Comparison of ENCODE assay signal across 18 cellular contexts in the genomic region with DNA sequence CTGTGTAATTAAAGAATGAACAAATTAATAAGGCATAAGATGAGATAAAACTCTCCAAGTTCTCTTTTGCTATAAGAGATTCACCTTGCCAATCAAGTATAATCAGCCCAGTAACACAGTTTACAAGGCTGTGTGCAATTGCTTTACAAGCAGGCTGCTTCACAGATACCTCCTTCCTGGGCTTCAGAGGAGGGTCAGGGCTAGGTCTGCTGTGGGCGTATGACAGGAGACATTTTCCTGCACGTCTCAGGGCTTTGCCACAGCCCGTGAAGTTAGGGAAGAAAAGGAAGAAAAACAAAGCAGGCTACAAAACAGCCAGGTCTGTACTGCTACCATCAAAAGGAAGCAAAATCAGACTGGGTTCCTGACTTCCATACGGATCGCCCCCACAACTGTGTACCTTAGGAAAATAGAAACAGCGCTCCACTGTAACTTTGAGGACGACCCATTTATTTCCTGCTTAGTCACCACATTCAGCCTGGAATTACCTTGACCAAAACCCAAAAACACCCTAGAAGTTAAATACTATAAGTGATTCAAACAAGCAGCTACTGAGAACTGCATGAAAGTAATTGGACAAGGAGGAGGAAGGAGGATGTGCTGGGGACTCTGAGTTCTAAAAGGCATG. TPM values are rescaled to one million over a fixed set of nuclear protein-coding genes. Genes with fewer than 3 reads are reported as not detected.
DNase-seq lines count a peak whose midpoint lies in the region; ATAC-seq and TF ChIP-seq lines count a peak whose summit lies in the region.
"Had no signal": no experiment of that assay in that cellular context is flagged by ENCODE, and none has a peak within 500 bp of the region (broad histone marks: within the 10 kb centered on the region; RNA-seq: fewer than 3 reads in every experiment).

No MANE protein-coding gene starts in this region.

- H3K9me2 ChIP-seq in GM23338 (ENCODE audit: insufficient read depth) = no peaks in the 10 kb centered on the region

- no peaks in the 10 kb centered on the region for H3K9me3 ChIP-seq in RWPE2 (ENCODE audit: severe bottlenecking)
- H3K9me3 ChIP-seq in esophagus (ENCODE audit: control insufficient read depth in 2 of 2, insufficient read depth in 1 of 2, low read depth in 1 of 2, low read length in 1 of 2) = no peaks in the 10 kb centered on the region
- H3K9me3 ChIP-seq in neural progenitor cell (ENCODE audit: low read depth) = no peaks in the 10 kb centered on the region
- H3K9me3 ChIP-seq: right atrium auricular region, thyroid gland had no signal

- H3K27ac ChIP-seq in GM23338 (ENCODE audit: low read depth) (no peak overlapping the region), RWPE2 (ENCODE audit: poor library complexity, severe bottlenecking) (peak overlapping the region; percentile 68), esophagus (ENCODE audit: low read depth in 2 of 2, low read length in 1 of 2) (peak overlapping the region; percentile 80 to 83), neural progenitor cell (no peak overlapping the region), caudate nucleus (ENCODE audit: low read depth, low read length) (no peak overlapping the region)
- H3K27ac ChIP-seq: right atrium auricular region had no signal

- DNase-seq in GM23338 (ENCODE audit: low spot score) (no peak), RWPE2 (ENCODE audit: low spot score) (no peak), neural progenitor cell (ENCODE audit: low spot score) (no peak), caudate nucleus (lab: John Stamatoyannopoulos, UW) (no peak)
- DNase-seq in activated CD8-positive, alpha-beta T cell treated with anti-CD3 and anti-CD28 coated beads for 36 hours = no peak
- DNase-seq: activated CD4-positive, alpha-beta T cell treated with anti-CD3 and anti-CD28 coated beads, Interleukin-2, amount 10 ng/mL, durations not matched to agents 24 days and 14 days; activated T-cell treated with anti-CD3 and anti-CD28 coated beads for 4 hours; DMS53; glutamatergic neuron; naive thymus-derived CD4-positive, alpha-beta T cell; SIG-M5; thyroid gland had no signal

- TF ChIP-seq CTCF in GM23338 (conservative IDR thresholded peaks at IDR 0.05; ENCODE audit: low read depth in 2 of 2) (no peak), RWPE2 (IDR thresholded peaks at IDR 0.05; ENCODE audit: poor library complexity, severe bottlenecking) (no peak), neural progenitor cell (IDR thresholded peaks at IDR 0.05) (no peak)
- TF ChIP-seq CTCF in activated CD8-positive, alpha-beta T cell treated with anti-CD3 and anti-CD28 coated beads for 36 hours (IDR thresholded peaks at IDR 0.05) = no peak

- 0 out of 2 replicates have a peak overlapping the region, but pooled peaks have one; percentile 56 for H3K27ac Mint-ChIP-seq in GM23338
- no peak overlapping the region for H3K27ac Mint-ChIP-seq in neural progenitor cell
- no peak overlapping the region for H3K27ac Mint-ChIP-seq in activated CD8-positive, alpha-beta T cell treated with anti-CD3 and anti-CD28 coated beads for 36 hours
- H3K27ac Mint-ChIP-seq: activated CD4-positive, alpha-beta T cell treated with anti-CD3 and anti-CD28 coated beads, Interleukin-2, amount 10 ng/mL, durations not matched to agents 24 days and 14 days; activated naive CD8-positive, alpha-beta T cell; naive thymus-derived CD4-positive, alpha-beta T cell had no signal

- 56 to 60% methylated on average over 7 of the region's 7 CpGs for WGBS in esophagus, 2 donors

- CTCF ChIA-PET in activated CD8-positive, alpha-beta T cell treated with anti-CD3 and anti-CD28 coated beads for 36 hours (lab: Charles Lee) = no interaction called here

- no peak overlapping the region for H3K9ac ChIP-seq in neural progenitor cell

- H3F3A ChIP-seq in GM23338 (replicated peaks; ENCODE audit: low read depth) (no peaks in the 10 kb centered on the region), neural progenitor cell (ENCODE audit: low read depth) (no peaks in the 10 kb centered on the region)

- POLR2A ChIA-PET in activated CD8-positive, alpha-beta T cell treated with anti-CD3 and anti-CD28 coated beads for 36 hours (lab: Charles Lee) = no interaction called here

- H3K4me2 ChIP-seq in GM23338 (peak overlapping the region; percentile 71; the same call in 1 of the 2 replicates), neural progenitor cell (peak overlapping the region; percentile 25)

- peaks cover 83% of the 10 kb centered on the region for H3K4me1 Mint-ChIP-seq in GM23338
- H3K4me1 Mint-ChIP-seq in neural progenitor cell = peaks cover 84% of the 10 kb centered on the region
- H3K4me1 Mint-ChIP-seq in activated CD8-positive, alpha-beta T cell treated with anti-CD3 and anti-CD28 coated beads for 36 hours (ENCODE audit: low read depth) = no peaks in the 10 kb centered on the region
- H3K4me1 Mint-ChIP-seq: activated CD4-positive, alpha-beta T cell treated with anti-CD3 and anti-CD28 coated beads, Interleukin-2, amount 10 ng/mL, durations not matched to agents 24 days and 14 days; central memory CD8-positive, alpha-beta T cell; naive thymus-derived CD4-positive, alpha-beta T cell had no signal

- H3K9me3 Mint-ChIP-seq in GM23338 = no peaks in the 10 kb centered on the region
- peaks cover 7% of the 10 kb centered on the region for H3K9me3 Mint-ChIP-seq in neural progenitor cell
- H3K9me3 Mint-ChIP-seq in activated CD8-positive, alpha-beta T cell treated with anti-CD3 and anti-CD28 coated beads for 36 hours = no peaks in the 10 kb centered on the region
- H3K9me3 Mint-ChIP-seq: activated CD4-positive, alpha-beta T cell treated with anti-CD3 and anti-CD28 coated beads, Interleukin-2, amount 10 ng/mL, durations not matched to agents 24 days and 14 days; central memory CD8-positive, alpha-beta T cell had no signal

- ATAC-seq in GM23338 (peak; percentile 17; the same call in 2 of the 3 replicates), RWPE2 (ENCODE audit: low read depth) (peak; percentile 42), HG02759 (IDR thresholded peaks at IDR 0.05; ENCODE audit: unreplicated experiment) (no peak), GM18868 (IDR thresholded peaks at IDR 0.05; ENCODE audit: unreplicated experiment) (no peak)
- ATAC-seq in activated CD8-positive, alpha-beta T cell treated with anti-CD3 and anti-CD28 coated beads for 36 hours = no peak
- ATAC-seq: naive thymus-derived CD4-positive, alpha-beta T cell had no signal

- H3K27me3 Mint-ChIP-seq in GM23338 (ENCODE audit: insufficient read depth, low read depth, poor library complexity) = no peaks in the 10 kb centered on the region
- no peaks in the 10 kb centered on the region for H3K27me3 Mint-ChIP-seq in neural progenitor cell (ENCODE audit: insufficient read depth, low read depth)
- peaks cover 32% of the 10 kb centered on the region for H3K27me3 Mint-ChIP-seq in activated CD8-positive, alpha-beta T cell treated with anti-CD3 and anti-CD28 coated beads for 36 hours

- H3K27me3 ChIP-seq in GM23338 (ENCODE audit: insufficient read depth) = 0 out of 2 replicates have a peak, but pooled peaks cover 4% of the 10 kb centered on the region
- no peaks in the 10 kb centered on the region for H3K27me3 ChIP-seq in RWPE2 (ENCODE audit: insufficient read depth, poor library complexity, severe bottlenecking)
- H3K27me3 ChIP-seq in esophagus (ENCODE audit: control insufficient read depth in 1 of 2, insufficient read depth in 2 of 2, low read length in 2 of 2) = no peaks in the 10 kb centered on the region
- no peaks in the 10 kb centered on the region for H3K27me3 ChIP-seq in neural progenitor cell
- H3K27me3 ChIP-seq: right atrium auricular region, thyroid gland had no signal

- H3K4me1 ChIP-seq in GM23338 (ENCODE audit: insufficient read depth) = peaks cover 74% of the 10 kb centered on the region
- H3K4me1 ChIP-seq in RWPE2 (ENCODE audit: insufficient read depth, poor library complexity, severe bottlenecking) = peaks cover 56% of the 10 kb centered on the region
- H3K4me1 ChIP-seq in esophagus (ENCODE audit: control insufficient read depth in 2 of 2, insufficient read depth in 2 of 2, low read length in 1 of 2) = peaks cover 5 to 16% of the 10 kb centered on the region in 2 donors
- peaks cover 81% of the 10 kb centered on the region for H3K4me1 ChIP-seq in neural progenitor cell
- H3K4me1 ChIP-seq: right atrium auricular region had no signal

- intact Hi-C loops in activated CD8-positive, alpha-beta T cell treated with anti-CD3 and anti-CD28 coated beads for 36 hours (cut with micrococcal nuclease) = no loop called here

- H2AFZ ChIP-seq in GM23338 = no peak overlapping the region
- no peak overlapping the region for H2AFZ ChIP-seq in neural progenitor cell (replicated peaks)

- no peak overlapping the region for H3K4me3 Mint-ChIP-seq in GM23338
- H3K4me3 Mint-ChIP-seq in neural progenitor cell = peak overlapping the region; percentile 10
- H3K4me3 Mint-ChIP-seq in activated CD8-positive, alpha-beta T cell treated with anti-CD3 and anti-CD28 coated beads for 36 hours = no peak overlapping the region
- H3K4me3 Mint-ChIP-seq: activated CD4-positive, alpha-beta T cell treated with anti-CD3 and anti-CD28 coated beads, Interleukin-2, amount 10 ng/mL, durations not matched to agents 24 days and 14 days; activated naive CD8-positive, alpha-beta T cell; central memory CD8-positive, alpha-beta T cell; naive thymus-derived CD4-positive, alpha-beta T cell had no signal

- peaks cover 14% of the 10 kb centered on the region for H4K20me1 ChIP-seq in GM23338 (replicated peaks; ENCODE audit: insufficient read depth)
- H4K20me1 ChIP-seq in neural progenitor cell (ENCODE audit: low read depth) = peaks cover 100% of the 10 kb centered on the region

- H3K4me3 ChIP-seq in GM23338 (no peak overlapping the region), RWPE2 (ENCODE audit: severe bottlenecking) (no peak overlapping the region), esophagus (ENCODE audit: low read depth in 1 of 2, low read length in 2 of 2) (peak overlapping the region in 1 of 2 donors; percentile 19), neural progenitor cell (no peak overlapping the region)
- H3K4me3 ChIP-seq: right atrium auricular region, thyroid gland had no signal

- H3K36me3 ChIP-seq in GM23338 (ENCODE audit: insufficient read depth) (no peaks in the 10 kb centered on the region), RWPE2 (ENCODE audit: low read depth) (peaks cover 53% of the 10 kb centered on the region), esophagus (ENCODE audit: control insufficient read depth in 2 of 2, insufficient read depth in 2 of 2, low read length in 1 of 2) (no peaks in the 10 kb centered on the region), neural progenitor cell (peaks cover 3% of the 10 kb centered on the region)
- H3K36me3 ChIP-seq: right atrium auricular region, thyroid gland had no signal

- H3K36me3 Mint-ChIP-seq in GM23338 (ENCODE audit: low read depth) = no peaks in the 10 kb centered on the region
- H3K36me3 Mint-ChIP-seq in neural progenitor cell = peaks cover 51% of the 10 kb centered on the region
- H3K36me3 Mint-ChIP-seq in activated CD8-positive, alpha-beta T cell treated with anti-CD3 and anti-CD28 coated beads for 36 hours (ENCODE audit: low read depth) = no peaks in the 10 kb centered on the region
- H3K36me3 Mint-ChIP-seq: activated naive CD8-positive, alpha-beta T cell; naive thymus-derived CD4-positive, alpha-beta T cell had no signal

- H3K79me2 ChIP-seq in GM23338 (replicated peaks; ENCODE audit: insufficient read depth) (peaks cover 91% of the 10 kb centered on the region), neural progenitor cell (ENCODE audit: low read depth) (peaks cover 100% of the 10 kb centered on the region)

RNA-seq across cellular contexts. Expression of gene EFNB2, which starts 12.4 kb away (rescaled TPM):
- 8.3 and 10.9 TPM in 2 replicates for total RNA-seq in GM23338 (2014; rRNA removed; shearing (Covaris generic))
- polyA plus RNA-seq in GM23338 (2016; fragmentation: Nextera tagmentation; extraction: Ambion mirVana) = 5.5 and 5.7 TPM in 2 replicates
- polyA plus RNA-seq in esophagus = 1 to 10 TPM; 8.0 to 8.4 TPM
- 88.7 and 101 TPM in 2 replicates for total RNA-seq in neural progenitor cell (ENCODE audit: low replicate concordance)
- total RNA-seq in activated CD8-positive, alpha-beta T cell treated with anti-CD3 and anti-CD28 coated beads for 36 hours = under 1 TPM; 0.11 to 0.20 TPM

RNA-seq across cellular contexts. Expression of gene ARGLU1, which starts 44.9 kb away (rescaled TPM):
- total RNA-seq in GM23338 (2014; rRNA removed; shearing (Covaris generic)) = 92.2 and 108 TPM in 2 replicates
- polyA plus RNA-seq in GM23338 (2016; fragmentation: Nextera tagmentation; extraction: Ambion mirVana) = 159 and 166 TPM in 2 replicates
- polyA plus RNA-seq in esophagus = 10 to 100 TPM; 51.0 to 84.5 TPM
- total RNA-seq in neural progenitor cell (ENCODE audit: low replicate concordance) = 371 and 467 TPM in 2 replicates
- total RNA-seq in activated CD8-positive, alpha-beta T cell treated with anti-CD3 and anti-CD28 coated beads for 36 hours = 10 to 100 TPM; 89.2 to 91.8 TPM

Comparison
In these comparisons a context has a peak if more than half of its experiments do, and no peak if none do; other contexts are left out.
1. ATAC-seq: peak in GM23338 (single experiment) and RWPE2 (single experiment); none in HG02759 (single experiment), GM18868 (single experiment) and activated CD8-positive, alpha-beta T cell treated with anti-CD3 and anti-CD28 coated beads for 36 hours (single experiment).
2. H3K27ac ChIP-seq: peak in RWPE2 (single experiment) and esophagus (2 of 2); none in GM23338 (single experiment), neural progenitor cell (single experiment) and caudate nucleus (single experiment).